37 cellular contexts compared by ENCODE assay signal in the genomic region with DNA sequence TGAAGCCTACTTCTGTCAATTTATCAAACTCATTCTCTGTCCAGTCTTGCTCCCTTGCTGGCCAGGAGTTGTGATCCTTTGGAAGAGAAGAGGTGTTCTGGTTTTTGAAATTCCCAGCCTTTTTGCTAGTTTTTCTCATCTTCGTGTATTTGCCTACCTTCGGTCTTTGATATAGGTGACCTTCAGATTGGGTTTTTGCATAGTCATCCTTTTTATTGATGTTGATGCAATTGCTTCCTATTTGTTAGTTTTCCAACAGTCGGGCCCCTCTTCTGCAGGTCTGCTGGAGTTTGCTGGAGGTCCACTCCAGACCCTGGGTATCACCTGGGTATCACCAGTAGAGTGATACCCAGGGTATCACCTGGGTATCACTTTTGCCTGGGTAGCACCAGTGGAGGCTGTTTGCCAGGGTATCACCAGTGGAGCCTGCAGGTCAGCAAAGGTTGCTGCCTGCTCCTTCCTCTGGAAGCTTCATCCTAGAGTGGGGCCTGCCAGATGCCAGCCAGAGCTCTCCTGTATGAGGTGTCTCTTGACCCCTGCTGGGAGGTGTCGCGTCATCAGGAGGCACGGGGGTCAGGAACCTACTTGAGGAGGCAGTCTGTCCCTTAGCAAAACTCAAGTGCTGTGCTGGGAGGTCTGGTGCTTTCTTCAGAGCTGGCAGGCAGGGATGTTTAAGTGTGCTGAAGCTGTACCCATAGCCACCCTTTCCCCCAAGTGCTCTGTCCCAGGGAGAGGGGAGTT.
"Had no signal": no experiment of that assay in that cellular context is flagged by ENCODE, and none has a peak within 500 bp of the region (broad histone marks: within the 10 kb centered on the region; RNA-seq: fewer than 3 reads in every experiment).

No MANE protein-coding gene starts in this region.

- ATAC-seq: activated CD8-positive, alpha-beta T cell treated with anti-CD3 and anti-CD28 coated beads for 36 hours; activated naive CD4-positive, alpha-beta T cell treated with anti-CD3 and anti-CD28 coated beads, Interleukin-2, amount 50 U/mL, for 72 hours; activated T-cell treated with anti-CD3 and anti-CD28 coated beads, Interleukin-2, amount 50 U/mL, for 4 hours; activated T-cell treated with anti-CD3 and anti-CD28 coated beads, Interleukin-2, amount 50 U/mL, for 72 hours; activated T-helper 17 cell treated with anti-CD3 and anti-CD28 coated beads, Interleukin-2, amount 50 U/mL, for 72 hours; body of pancreas had no signal

- H3K4me3 Mint-ChIP-seq: activated B cell treated with CpG ODN at 0.5 μM for 24 hours; activated CD4-positive, alpha-beta memory T cell treated with anti-CD3 and anti-CD28 coated beads for 36 hours; activated CD4-positive, alpha-beta T cell treated with anti-CD3 and anti-CD28 coated beads, Interleukin-2, amount 10 ng/mL, durations not matched to agents 24 days and 14 days; activated CD8-positive, alpha-beta T cell treated with anti-CD3 and anti-CD28 coated beads for 36 hours; activated naive CD4-positive, alpha-beta T cell treated with anti-CD3 and anti-CD28 coated beads for 36 hours; activated naive CD8-positive, alpha-beta T cell treated with anti-CD3 and anti-CD28 coated beads for 36 hours; activated T-cell treated with anti-CD3 and anti-CD28 coated beads, Interleukin-2, amount 50 U/mL, for 4 hours; activated T-cell treated with anti-CD3 and anti-CD28 coated beads, Interleukin-2, amount 50 U/mL, for 72 hours; activated T-helper 1 cell treated with anti-CD3 and anti-CD28 coated beads, Interleukin-12 subunit alpha, Interleukin-12 subunit beta, Interleukin-2, Interleukin-4 antibody, amounts not matched to agents 30 ng/mL and 10 ng/mL and 1 ng/mL, durations not matched to agents 14 hours and 24 hours and 36 hours; activated T-helper 17 cell treated with anti-CD3 and anti-CD28 coated beads, Interleukin-2, amount 50 U/mL, for 72 hours; T-helper 1 cell treated with Interleukin-12 subunit alpha and Interleukin-12 subunit beta and Interleukin-4 antibody, amounts not matched to agents 30 μg/mL and 1 μg/mL, for 36 hours; T-helper 2 cell treated with Interferon-gamma antibody and Interleukin-4, amounts not matched to agents 5 μg/mL and 100 μg/mL, for 36 hours had no signal

- H3K4me3 ChIP-seq: adrenal gland, body of pancreas, breast epithelium had no signal

- H3K27ac Mint-ChIP-seq: activated B cell treated with CpG ODN at 0.5 μM for 24 hours; activated CD4-positive, alpha-beta memory T cell treated with anti-CD3 and anti-CD28 coated beads for 36 hours; activated CD4-positive, alpha-beta T cell treated with anti-CD3 and anti-CD28 coated beads, Interleukin-2, amount 10 ng/mL, durations not matched to agents 24 days and 14 days; activated CD8-positive, alpha-beta T cell treated with anti-CD3 and anti-CD28 coated beads for 36 hours; activated naive CD4-positive, alpha-beta T cell treated with anti-CD3 and anti-CD28 coated beads for 36 hours; activated naive CD4-positive, alpha-beta T cell treated with anti-CD3 and anti-CD28 coated beads, Interleukin-2, amount 50 U/mL, for 72 hours; activated naive CD8-positive, alpha-beta T cell treated with anti-CD3 and anti-CD28 coated beads for 36 hours; activated T-cell treated with anti-CD3 and anti-CD28 coated beads, Interleukin-2, amount 50 U/mL, for 72 hours; activated T-helper 1 cell treated with anti-CD3 and anti-CD28 coated beads, Interleukin-12 subunit alpha, Interleukin-12 subunit beta, Interleukin-2, Interleukin-4 antibody, amounts not matched to agents 30 ng/mL and 10 ng/mL and 1 ng/mL, durations not matched to agents 14 hours and 24 hours and 36 hours; activated T-helper 17 cell treated with anti-CD3 and anti-CD28 coated beads, Interleukin-2, amount 50 U/mL, for 72 hours; T-helper 1 cell treated with Interleukin-12 subunit alpha and Interleukin-12 subunit beta and Interleukin-4 antibody, amounts not matched to agents 30 μg/mL and 1 μg/mL, for 36 hours; T-helper 2 cell treated with Interferon-gamma antibody and Interleukin-4, amounts not matched to agents 5 μg/mL and 100 μg/mL, for 36 hours had no signal

- H3K36me3 Mint-ChIP-seq: activated CD4-positive, alpha-beta memory T cell treated with anti-CD3 and anti-CD28 coated beads for 36 hours had no signal

- H3K27me3 Mint-ChIP-seq: activated B cell treated with CpG ODN at 0.5 μM for 24 hours; activated CD4-positive, alpha-beta memory T cell treated with anti-CD3 and anti-CD28 coated beads for 36 hours; activated CD4-positive, alpha-beta T cell treated with anti-CD3 and anti-CD28 coated beads, Interleukin-2, amount 10 ng/mL, durations not matched to agents 24 days and 14 days; activated CD8-positive, alpha-beta T cell treated with anti-CD3 and anti-CD28 coated beads for 36 hours; activated naive CD8-positive, alpha-beta T cell treated with anti-CD3 and anti-CD28 coated beads for 36 hours; activated T-helper 17 cell treated with anti-CD3 and anti-CD28 coated beads, Interleukin-2, amount 50 U/mL, for 72 hours had no signal

- H3K9me3 Mint-ChIP-seq: activated B cell treated with CpG ODN at 0.5 μM for 24 hours had no signal

- H3K4me1 Mint-ChIP-seq: activated B cell treated with CpG ODN at 0.5 μM for 24 hours; activated CD4-positive, alpha-beta T cell treated with anti-CD3 and anti-CD28 coated beads, Interleukin-2, amount 10 ng/mL, durations not matched to agents 24 days and 14 days; activated naive CD8-positive, alpha-beta T cell treated with anti-CD3 and anti-CD28 coated beads for 36 hours; activated T-helper 17 cell treated with anti-CD3 and anti-CD28 coated beads, Interleukin-2, amount 50 U/mL, for 72 hours had no signal

- H3K27ac ChIP-seq: adrenal gland, body of pancreas, brain microvascular endothelial cell, breast epithelium, VCaP had no signal

- H3K9me3 ChIP-seq: body of pancreas, breast epithelium had no signal

- H3K4me1 ChIP-seq: adrenal gland, body of pancreas, breast epithelium had no signal

- FAIRE-seq: astrocyte, TTC549 had no signal

- DNase-seq: activated B cell treated with CpG ODN at 0.5 μM for 24 hours; activated CD4-positive, alpha-beta memory T cell treated with anti-CD3 and anti-CD28 coated beads for 36 hours; activated CD4-positive, alpha-beta T cell treated with anti-CD3 and anti-CD28 coated beads for 4 hours; activated CD4-positive, alpha-beta T cell treated with anti-CD3 and anti-CD28 coated beads, Interleukin-2, amount 10 ng/mL, durations not matched to agents 24 days and 14 days; activated CD4-positive, alpha-beta T cell treated with anti-CD3 and anti-CD28 coated beads, Interleukin-2, amount 50 U/mL, for 1 hour; activated CD4-positive, alpha-beta T cell treated with anti-CD3 and anti-CD28 coated beads, Interleukin-2, amount 50 U/mL, for 4 hours; activated CD4-positive, CD25-positive, alpha-beta regulatory T cell treated with anti-CD3 and anti-CD28 coated beads, Interleukin-2, amount 50 U/mL, for 72 hours; activated CD8-positive, alpha-beta memory T cell treated with anti-CD3 and anti-CD28 coated beads, Interleukin-2, amount 50 U/mL, for 4 hours; activated CD8-positive, alpha-beta T cell treated with anti-CD3 and anti-CD28 coated beads for 36 hours; activated effector memory CD4-positive, alpha-beta T cell treated with anti-CD3 and anti-CD28 coated beads, Interleukin-2, amount 50 U/mL, for 16 hours; activated gamma-delta T cell treated with Interleukin-2 at 50 U/mL for 16 hours; activated naive CD4-positive, alpha-beta T cell; activated naive CD4-positive, alpha-beta T cell treated with anti-CD3 and anti-CD28 coated beads for 36 hours; activated naive CD4-positive, alpha-beta T cell treated with anti-CD3 and anti-CD28 coated beads, Interleukin-2, amount 50 U/mL, for 16 hours; activated naive CD8-positive, alpha-beta T cell treated with anti-CD3 and anti-CD28 coated beads for 36 hours; activated T-cell treated with anti-CD3 and anti-CD28 coated beads for 4 hours; activated T-cell treated with anti-CD3 and anti-CD28 coated beads, Interleukin-2, amount 50 U/mL, for 1 hour; activated T-cell treated with anti-CD3 and anti-CD28 coated beads, Interleukin-2, amount 50 U/mL, for 4 hours; activated T-cell treated with anti-CD3 and anti-CD28 coated beads, Interleukin-2, amount 50 U/mL, for 72 hours; adrenal gland; amniotic stem cell; aorta; body of pancreas; brain microvascular endothelial cell; central memory CD4-positive, alpha-beta T cell; T-helper 1 cell; T-helper 2 cell; T-helper 9 cell had no signal
